ENCODE assay signal across 8 cellular contexts in genomic region chr3:177427540-177427939, GRCh38.
A peak's percentile ranks its signal among the peaks of the same experiment; 100 is the strongest.
DNase-seq lines count a peak whose midpoint lies in the region; ATAC-seq, FAIRE-seq and TF ChIP-seq lines count a peak whose summit lies in the region.

No MANE protein-coding gene starts in this region.

- H3K79me1 ChIP-seq in IMR-90 (ENCODE audit: low read depth in 1 of 2, low read length in 2 of 2) = no peaks in the 10 kb centered on the region

- peak; percentile 49 for FAIRE-seq in astrocyte (lab: Jason Lieb, UNC)

- in situ Hi-C loops in IMR-90 (cut with MboI; ENCODE audit: low sequenced_read_pairs) = no loop called here

- H3K27ac Mint-ChIP-seq in activated naive CD4-positive, alpha-beta T cell treated with anti-CD3 and anti-CD28 coated beads, Interleukin-2, amount 50 U/mL, for 24 hours = peak overlapping the region; percentile 83
- no peak overlapping the region for H3K27ac Mint-ChIP-seq in astrocyte (ENCODE audit: unreplicated experiment)

- H3K36me3 Mint-ChIP-seq in activated naive CD4-positive, alpha-beta T cell treated with anti-CD3 and anti-CD28 coated beads, Interleukin-2, amount 50 U/mL, for 24 hours = no peaks in the 10 kb centered on the region
- H3K36me3 Mint-ChIP-seq in astrocyte (ENCODE audit: low read depth, unreplicated experiment) = no peaks in the 10 kb centered on the region

- no peak overlapping the region for H2AK5ac ChIP-seq in IMR-90 (ENCODE audit: low read depth, low read length)

- no peak for DNase-seq in activated naive CD4-positive, alpha-beta T cell treated with Interleukin-2 at 50 U/mL for 16 hours
- peak; percentile 74 for DNase-seq in IMR-90
- DNase-seq in astrocyte (ENCODE audit: low read depth) = peak; percentile 73
- no peak for DNase-seq in uterus
- DNase-seq in HPDE6-E6E7 (ENCODE audit: extremely low spot score) = no peak
- no peak for DNase-seq in GM19238 (ENCODE audit: insufficient read length, low spot score)
- DNase-seq in NCI-H1092 treated with DMSO at 0.1 percent for 48 hours (lab: John Stamatoyannopoulos, UW) = no peak

- no peaks in the 10 kb centered on the region for H3K4me1 ChIP-seq in IMR-90 (ENCODE audit: control insufficient read depth, insufficient read depth, low read length)
- H3K4me1 ChIP-seq in astrocyte (ENCODE audit: insufficient read depth, low read length) = peaks cover 6% of the 10 kb centered on the region
- H3K4me1 ChIP-seq in uterus = peaks cover 0 to 7% of the 10 kb centered on the region in 2 donors

- H3K9ac ChIP-seq in IMR-90 (ENCODE audit: low read depth, low read length) (no peak overlapping the region), astrocyte (ENCODE audit: low read length) (no peak overlapping the region)

- H3K27me3 ChIP-seq in IMR-90 (ENCODE audit: control insufficient read depth, insufficient read depth, low read length) = no peaks in the 10 kb centered on the region; the same call in 1 of the 2 replicates
- H3K27me3 ChIP-seq in astrocyte (ENCODE audit: insufficient read depth, low read length) = no peaks in the 10 kb centered on the region
- no peaks in the 10 kb centered on the region for H3K27me3 ChIP-seq in uterus

- POLR2A ChIA-PET in IMR-90 (lab: Charles Lee; ENCODE audit: unreplicated experiment) = no interaction called here

- no peak overlapping the region for H2BK120ac ChIP-seq in IMR-90 (ENCODE audit: low read depth, low read length)

- H3K36me3 ChIP-seq in IMR-90 (ENCODE audit: control insufficient read depth, insufficient read depth, low read length) = no peaks in the 10 kb centered on the region
- H3K36me3 ChIP-seq in astrocyte (ENCODE audit: insufficient read depth, low read length) = no peaks in the 10 kb centered on the region
- H3K36me3 ChIP-seq in uterus = no peaks in the 10 kb centered on the region

- H3K27ac ChIP-seq in IMR-90 (ENCODE audit: insufficient read depth, low read length) (no peak overlapping the region), astrocyte (ENCODE audit: low read depth, low read length) (no peak overlapping the region), uterus (peak overlapping the region; percentile 15 to 45)

- no peaks in the 10 kb centered on the region for H3K9me1 ChIP-seq in IMR-90 (ENCODE audit: insufficient read depth, low read length)

- H3K4me1 Mint-ChIP-seq in activated naive CD4-positive, alpha-beta T cell treated with anti-CD3 and anti-CD28 coated beads, Interleukin-2, amount 50 U/mL, for 24 hours = peaks cover 25% of the 10 kb centered on the region
- H3K4me1 Mint-ChIP-seq in astrocyte (ENCODE audit: low read depth, unreplicated experiment) = peaks cover 12% of the 10 kb centered on the region

- TF ChIP-seq POLR2A in IMR-90 (IDR thresholded peaks at IDR 0.05; ENCODE audit: low read depth, low read length) (no peak), uterus (IDR thresholded peaks at IDR 0.05) (no peak)

- no peak overlapping the region for H2BK20ac ChIP-seq in IMR-90 (ENCODE audit: low read depth, low read length)

- BruUV-seq in IMR-90 (replicated peaks; lab: Mats Ljungman, UMichigan) = no TSS peak

- no peak overlapping the region for H2BK15ac ChIP-seq in IMR-90 (ENCODE audit: low read depth, low read length)

- H3K4me3 ChIP-seq in IMR-90 (ENCODE audit: insufficient read depth, low read depth, low read length) (no peak overlapping the region), astrocyte (ENCODE audit: insufficient read depth, low read depth, low read length) (no peak overlapping the region), uterus (no peak overlapping the region)

- H3K56ac ChIP-seq in IMR-90 (ENCODE audit: extremely low read depth, insufficient read depth, low read length) = no peak overlapping the region

- no peaks in the 10 kb centered on the region for H3K9me3 Mint-ChIP-seq in activated naive CD4-positive, alpha-beta T cell treated with anti-CD3 and anti-CD28 coated beads, Interleukin-2, amount 50 U/mL, for 24 hours
- peaks cover 5% of the 10 kb centered on the region for H3K9me3 Mint-ChIP-seq in astrocyte (ENCODE audit: unreplicated experiment)

- CTCF ChIA-PET in IMR-90 (lab: Yijun Ruan, JAX) = interaction anchor here (0.7 kb wide), 1 partner anchor 476 kb away, joined by 4 read pairs; no protein-coding TSS in a partner anchor

- H3K9me3 ChIP-seq in IMR-90 (ENCODE audit: control insufficient read depth, insufficient read depth, low read length) (no peaks in the 10 kb centered on the region; the same call in 1 of the 2 replicates), astrocyte (ENCODE audit: insufficient read depth, low read depth, low read length) (no peaks in the 10 kb centered on the region), uterus (no peaks in the 10 kb centered on the region)

- no peak overlapping the region for H2AK9ac ChIP-seq in IMR-90 (replicated peaks; ENCODE audit: low read depth, low read length, poor library complexity)

- WGBS in IMR-90 (ENCODE audit: extremely low coverage in 2 of 2, insufficient read length in 1 of 2), 2 experiments = no CpG with 5 or more reads among the region's 1 CpG

- TF ChIP-seq CTCF in IMR-90 (conservative IDR thresholded peaks at IDR 0.05; ENCODE audit: low read depth, low read length) = no peak
- no peak for TF ChIP-seq CTCF in astrocyte (IDR thresholded peaks at IDR 0.05; ENCODE audit: insufficient read depth, low read depth, low read length)
- no peak for TF ChIP-seq CTCF in uterus (IDR thresholded peaks at IDR 0.05)

- H3K18ac ChIP-seq in IMR-90 (ENCODE audit: low read depth, low read length) = no peak overlapping the region

- H3K27me3 Mint-ChIP-seq in activated naive CD4-positive, alpha-beta T cell treated with anti-CD3 and anti-CD28 coated beads, Interleukin-2, amount 50 U/mL, for 24 hours = no peaks in the 10 kb centered on the region
- H3K27me3 Mint-ChIP-seq in astrocyte (ENCODE audit: low read depth, unreplicated experiment) = peaks cover 5% of the 10 kb centered on the region

- TF ChIP-seq RAD21 in IMR-90 (IDR thresholded peaks at IDR 0.05; ENCODE audit: low read length) = no peak

- no peaks in the 10 kb centered on the region for H3K79me2 ChIP-seq in astrocyte (ENCODE audit: insufficient read depth, low read length)

- H3K4ac ChIP-seq in IMR-90 (ENCODE audit: low read depth, low read length) = no peak overlapping the region

- H3K4me2 ChIP-seq in IMR-90 (ENCODE audit: low read depth, low read length) = no peak overlapping the region
- H3K4me2 ChIP-seq in astrocyte (ENCODE audit: low read length) = no peak overlapping the region

- no peak overlapping the region for H4K8ac ChIP-seq in IMR-90 (ENCODE audit: low read depth in 2 of 2, low read length in 2 of 2)

- H3K14ac ChIP-seq in IMR-90 (replicated peaks; ENCODE audit: low read depth, low read length) = no peak overlapping the region

- H4K5ac ChIP-seq in IMR-90 (ENCODE audit: low read depth, low read length) = no peak overlapping the region

- intact Hi-C loops in IMR-90 (cut with micrococcal nuclease) = no loop called here
- intact Hi-C loops in uterus (cut with DNase I; ENCODE audit: low total_unique reads) = no loop called here

- no peak overlapping the region for H4K91ac ChIP-seq in IMR-90 (ENCODE audit: insufficient read depth, low read depth, low read length)

- no peak overlapping the region for H2BK5ac ChIP-seq in IMR-90 (ENCODE audit: low read depth, low read length, poor library complexity, severe bottlenecking)

- dilution Hi-C loops in IMR-90 (cut with HindIII; ENCODE audit: low sequenced_read_pairs, unreplicated experiment) = no loop called here

- H4K20me1 ChIP-seq in IMR-90 (ENCODE audit: insufficient read depth, low read length) (no peaks in the 10 kb centered on the region), astrocyte (ENCODE audit: insufficient read depth, low read length) (no peaks in the 10 kb centered on the region)

- H2AFZ ChIP-seq in IMR-90 (replicated peaks; ENCODE audit: low read length, poor library complexity) (no peak overlapping the region), astrocyte (ENCODE audit: low read depth, low read length) (no peak overlapping the region)

- no peak overlapping the region for H3K23ac ChIP-seq in IMR-90 (ENCODE audit: low read depth, low read length)

- H3K4me3 Mint-ChIP-seq in activated naive CD4-positive, alpha-beta T cell treated with anti-CD3 and anti-CD28 coated beads, Interleukin-2, amount 50 U/mL, for 24 hours = peak overlapping the region; percentile 8
- H3K4me3 Mint-ChIP-seq in astrocyte (ENCODE audit: unreplicated experiment) = no peak overlapping the region

- ATAC-seq in IMR-90 (ENCODE audit: low read depth) = no peak

TF ChIP-seq in IMR-90, 13 proteins besides CTCF, POLR2A, EP300 and RAD21:
- no peak for TF ChIP-seq SMC3 (IDR thresholded peaks at IDR 0.05; ENCODE audit: low read depth, low read length)
- no peak for TF ChIP-seq RCOR1 (IDR thresholded peaks at IDR 0.05; ENCODE audit: insufficient replicate concordance, low read length)
- peak; percentile 16; the same call in 1 of the 2 replicates for TF ChIP-seq BHLHE40 (IDR thresholded peaks at IDR 0.05; ENCODE audit: low read depth, low read length)
- no peak for TF ChIP-seq NFE2L2 (IDR thresholded peaks at IDR 0.05; ENCODE audit: low read depth, low read length)
- no peak for TF ChIP-seq MXI1 (IDR thresholded peaks at IDR 0.05; ENCODE audit: borderline replicate concordance, low read depth, low read length)
- no peak for TF ChIP-seq FOS (IDR thresholded peaks at IDR 0.05; ENCODE audit: low read depth, low read length)
- TF ChIP-seq MAFK (IDR thresholded peaks at IDR 0.05; ENCODE audit: low read depth, low read length) = no peak
- peak; percentile 72 for TF ChIP-seq USF2 (IDR thresholded peaks at IDR 0.05; ENCODE audit: low read depth, low read length)

Comparison
In these comparisons a context has a peak if more than half of its experiments do, and no peak if none do; other contexts are left out.
1. DNase-seq: peak in IMR-90 (single experiment) and astrocyte (single experiment); none in activated naive CD4-positive, alpha-beta T cell treated with Interleukin-2 at 50 U/mL for 16 hours (single experiment), uterus (0 of 2), HPDE6-E6E7 (single experiment), GM19238 (single experiment) and NCI-H1092 treated with DMSO at 0.1 percent for 48 hours (single experiment).
2. H3K27ac ChIP-seq: peak in uterus (2 of 2); none in IMR-90 (single experiment) and astrocyte (single experiment).